Comparison of ENCODE assay signal across 8 cellular contexts in genomic region chr17:76868669-76869208, GRCh38. TPM values are rescaled to one million over a fixed set of nuclear protein-coding genes. Genes with fewer than 3 reads are reported as not detected.
DNase-seq lines count a peak whose midpoint lies in the region; ATAC-seq and TF ChIP-seq lines count a peak whose summit lies in the region.

No MANE protein-coding gene starts in this region.

- TF ChIP-seq CTCF in uterus (IDR thresholded peaks at IDR 0.05) = no peak

- DNase-seq in astrocyte of the hippocampus (ENCODE audit: low read depth, low spot score) = peak; percentile 59
- no peak for DNase-seq in naive thymus-derived CD4-positive, alpha-beta T cell
- no peak for DNase-seq in GF-D8 (lab: John Stamatoyannopoulos, UW)
- DNase-seq in uterus = no peak

- peaks cover 17% of the 10 kb centered on the region for H3K36me3 ChIP-seq in BLaER1
- no peaks in the 10 kb centered on the region for H3K36me3 ChIP-seq in naive thymus-derived CD4-positive, alpha-beta T cell (ENCODE audit: control insufficient read depth in 2 of 3, insufficient read depth in 3 of 3, low read length in 3 of 3)
- no peaks in the 10 kb centered on the region for H3K36me3 ChIP-seq in uterus

- peak overlapping the region; percentile 18 to 76 (median 63) for H3K4me3 Mint-ChIP-seq in naive thymus-derived CD4-positive, alpha-beta T cell

- peak; percentile 9 for ATAC-seq in HG02798 (IDR thresholded peaks at IDR 0.05; ENCODE audit: poor library complexity, unreplicated experiment)
- ATAC-seq in naive thymus-derived CD4-positive, alpha-beta T cell = peak; percentile 28
- no peak for ATAC-seq in HG03439 (IDR thresholded peaks at IDR 0.05; ENCODE audit: unreplicated experiment)
- no peak for ATAC-seq in HG03565 (IDR thresholded peaks at IDR 0.05; ENCODE audit: unreplicated experiment)

- H3K4me3 ChIP-seq in BLaER1 (peak overlapping the region; percentile 95), uterus (peak overlapping the region in 1 of 2 donors; percentile 37)
- peak overlapping the region; percentile 20 for H3K4me3 ChIP-seq in naive thymus-derived CD4-positive, alpha-beta T cell (ENCODE audit: low read length)

- peaks cover 4 to 13% (median 10%) of the 10 kb centered on the region in 7 donors for H3K4me1 Mint-ChIP-seq in naive thymus-derived CD4-positive, alpha-beta T cell

- no peaks in the 10 kb centered on the region for H3K36me3 Mint-ChIP-seq in naive thymus-derived CD4-positive, alpha-beta T cell

- intact Hi-C loops in naive thymus-derived CD4-positive, alpha-beta T cell (cut with micrococcal nuclease) = loop anchor here (1.0 to 5.0 kb wide), 6 partner anchors 52 to 379 kb away; no protein-coding TSS in a partner anchor
- intact Hi-C loops in uterus (cut with DNase I; ENCODE audit: low total_unique reads) = loop anchor here (5.0 kb wide), 2 partner anchors 189 to 379 kb away; no protein-coding TSS in a partner anchor

- H3K27ac ChIP-seq in BLaER1 (peak overlapping the region; percentile 98), uterus (no peak overlapping the region)
- H3K27ac ChIP-seq in naive thymus-derived CD4-positive, alpha-beta T cell (ENCODE audit: low read depth, low read length) = no peak overlapping the region

- POLR2A ChIA-PET in naive thymus-derived CD4-positive, alpha-beta T cell (lab: Charles Lee) = no interaction called here

- peaks cover 8% of the 10 kb centered on the region; the same call in 1 of the 2 replicates for H3K9me3 ChIP-seq in BLaER1
- no peaks in the 10 kb centered on the region for H3K9me3 ChIP-seq in naive thymus-derived CD4-positive, alpha-beta T cell (ENCODE audit: control insufficient read depth in 2 of 3, low read length in 3 of 3)
- no peaks in the 10 kb centered on the region for H3K9me3 ChIP-seq in uterus

- TF ChIP-seq POLR2A in uterus (IDR thresholded peaks at IDR 0.05) = no peak

- peaks cover 82% of the 10 kb centered on the region for H3K4me1 ChIP-seq in BLaER1
- peaks cover 5 to 13% of the 10 kb centered on the region in 2 donors for H3K4me1 ChIP-seq in naive thymus-derived CD4-positive, alpha-beta T cell (ENCODE audit: control insufficient read depth in 2 of 2, insufficient read depth in 2 of 2, low read length in 2 of 2)
- H3K4me1 ChIP-seq in uterus = peaks cover 0 to 21% of the 10 kb centered on the region in 2 donors

- peaks cover 0 to 2% (median 0%) of the 10 kb centered on the region in 11 donors for H3K9me3 Mint-ChIP-seq in naive thymus-derived CD4-positive, alpha-beta T cell

- H3K27me3 Mint-ChIP-seq in naive thymus-derived CD4-positive, alpha-beta T cell = peaks cover 14 to 45% (median 24%) of the 10 kb centered on the region in 5 donors

- peak overlapping the region; percentile 100 for H3K4me2 ChIP-seq in BLaER1

- H4K20me1 ChIP-seq in BLaER1 = peaks cover 42% of the 10 kb centered on the region

- no peak overlapping the region for H3K27ac Mint-ChIP-seq in naive thymus-derived CD4-positive, alpha-beta T cell

- H3K9ac ChIP-seq in BLaER1 = peak overlapping the region; percentile 95

- H3K27me3 ChIP-seq in BLaER1 (no peaks in the 10 kb centered on the region), uterus (peaks cover 12 to 18% of the 10 kb centered on the region in 2 donors)
- peaks cover 4 to 5% of the 10 kb centered on the region in 2 donors for H3K27me3 ChIP-seq in naive thymus-derived CD4-positive, alpha-beta T cell (ENCODE audit: control insufficient read depth in 2 of 2, insufficient read depth in 2 of 2, low read length in 2 of 2)

- CTCF ChIA-PET in naive thymus-derived CD4-positive, alpha-beta T cell (lab: Charles Lee) = interaction anchor here (0.8 to 6.7 kb wide), 9 partner anchors 11 to 216 kb away, joined by 3 to 73 read pairs (median 4); no protein-coding TSS in a partner anchor

RNA-seq across cellular contexts. Expression of gene MGAT5B, which starts 0.5 kb away (rescaled TPM):
- 1 to 10 TPM in 3 of 5 experiments, under 1 TPM in 2; 0.24 to 3.7 (median 2.5) TPM for total RNA-seq in naive thymus-derived CD4-positive, alpha-beta T cell
- polyA plus RNA-seq in naive thymus-derived CD4-positive, alpha-beta T cell = under 1 TPM in 1 of 2 donors, not detected in 1; 0.12 TPM
- 1 to 10 TPM in 2 of 4 donors, under 1 TPM in 1, not detected in 1; 0.59 to 3.3 (median 1.5) TPM for total RNA-seq in uterus

Comparison
In these comparisons a context has a peak if more than half of its experiments do, and no peak if none do; other contexts are left out.
1. ATAC-seq: peak in HG02798 (single experiment) and naive thymus-derived CD4-positive, alpha-beta T cell (single experiment); none in HG03439 (single experiment) and HG03565 (single experiment).